13 cellular contexts compared by ENCODE assay signal in genomic region chr18:48826271-48826670, GRCh38.
DNase-seq lines count a peak whose midpoint lies in the region; ATAC-seq, FAIRE-seq and TF ChIP-seq lines count a peak whose summit lies in the region.
"Had no signal": no experiment of that assay in that cellular context is flagged by ENCODE, and none has a peak within 500 bp of the region (broad histone marks: within the 10 kb centered on the region; RNA-seq: fewer than 3 reads in every experiment).

No MANE protein-coding gene starts in this region.

- H3K27me3 Mint-ChIP-seq in glutamatergic neuron (ENCODE audit: unreplicated experiment): peaks cover 8% of the 10 kb centered on the region

- H3K27ac Mint-ChIP-seq in glutamatergic neuron (ENCODE audit: unreplicated experiment): no peak overlapping the region

- H3K9ac ChIP-seq in HepG2 (ENCODE audit: insufficient read depth, low read depth, low read length): no peak overlapping the region

- H3K4me3 ChIP-seq in right lobe of liver (no peak overlapping the region), HepG2 (replicated peaks in 1 of 3; ENCODE audit: insufficient read depth in 1 of 3, low read depth in 2 of 3, low read length in 3 of 3) (no peak overlapping the region), osteoblast (ENCODE audit: insufficient read depth, low read length) (no peak overlapping the region), prostate gland (no peak overlapping the region)

- H4K20me1 ChIP-seq in HepG2 (ENCODE audit: insufficient read depth, low read length) (no peaks in the 10 kb centered on the region), osteoblast (ENCODE audit: insufficient read depth, low read length) (no peaks in the 10 kb centered on the region)

- in situ Hi-C loops in HepG2 (cut with HindIII; ENCODE audit: extremely low pct_ligation_motif_present, low pct_unique_long_range_greater_than_20kb): no loop called here

- peak in 2 of 3 donors; percentile 10 to 33 for DNase-seq in right lobe of liver
- DNase-seq in HepG2 (ENCODE audit: low spot score): no peak
- peak; percentile 8 for DNase-seq in glutamatergic neuron
- DNase-seq in osteoblast (ENCODE audit: insufficient read length, low spot score, missing footprints): no peak
- no peak for DNase-seq in SW480 (ENCODE audit: low spot score)
- DNase-seq in cerebellar cortex (ENCODE audit: low spot score): no peak
- DNase-seq in prostate gland (ENCODE audit: low spot score): no peak
- DNase-seq in NCI-H2171 treated with DMSO at 0.1 percent for 48 hours (lab: John Stamatoyannopoulos, UW): no peak
- DNase-seq: DMS153, Karpas-422, NCI-H1930, SHP77 treated with DMSO at 0.1 percent for 48 hours had no signal

- H3K9me3 ChIP-seq in right lobe of liver: no peaks in the 10 kb centered on the region
- no peaks in the 10 kb centered on the region for H3K9me3 ChIP-seq in HepG2 (ENCODE audit: low read length)
- no peaks in the 10 kb centered on the region for H3K9me3 ChIP-seq in osteoblast (ENCODE audit: low read depth, low read length)
- no peaks in the 10 kb centered on the region for H3K9me3 ChIP-seq in prostate gland

- 86% methylated on average over 7 of the region's 7 CpGs for WGBS in right lobe of liver (ENCODE audit: insufficient coverage, low coverage, low lambda C conversion rate, missing lambda C conversion rate)
- 91% methylated on average over 7 of the region's 7 CpGs for WGBS in HepG2 (ENCODE audit: low lambda C conversion rate)
- whole genome bisulfite sequencing in prostate gland: 85% methylated on average over 7 of the region's 7 CpGs

- H3K27ac ChIP-seq in right lobe of liver (no peak overlapping the region), HepG2 (ENCODE audit: extremely low read length, insufficient read depth, low read length) (no peak overlapping the region), osteoblast (ENCODE audit: low read depth, low read length) (peak overlapping the region; percentile 94), prostate gland (no peak overlapping the region)

- no peaks in the 10 kb centered on the region for H3K79me2 ChIP-seq in HepG2 (ENCODE audit: insufficient read depth, low read length)
- peaks cover 62% of the 10 kb centered on the region for H3K79me2 ChIP-seq in osteoblast (ENCODE audit: insufficient read depth, low read length)

- H3K4me2 ChIP-seq in HepG2 (ENCODE audit: low read depth, low read length) (no peak overlapping the region), osteoblast (ENCODE audit: insufficient read depth, low read length) (no peak overlapping the region)

- TF ChIP-seq POLR2A in right lobe of liver (IDR thresholded peaks at IDR 0.05) (no peak), HepG2 (IDR thresholded peaks at IDR 0.05; ENCODE audit: insufficient read depth in 1 of 2, low read depth in 2 of 2, low read length in 2 of 2) (no peak), prostate gland (IDR thresholded peaks at IDR 0.05) (no peak)

- H3K27me3 ChIP-seq in right lobe of liver (no peaks in the 10 kb centered on the region), HepG2 (ENCODE audit: control insufficient read depth in 1 of 2, insufficient read depth in 2 of 2, low read length in 2 of 2) (no peaks in the 10 kb centered on the region), osteoblast (ENCODE audit: insufficient read depth, low read length) (no peaks in the 10 kb centered on the region), prostate gland (replicated peaks; ENCODE audit: insufficient read depth) (no peaks in the 10 kb centered on the region)

- intact Hi-C loops in right lobe of liver (cut with DNase I) (no loop called here), HepG2 (cut with micrococcal nuclease; ENCODE audit: unreplicated experiment) (no loop called here), prostate gland (cut with DNase I) (loop anchor here (5.0 kb wide), 2 partner anchors 61 to 121 kb away; no protein-coding TSS in a partner anchor)

- H3K4me3 Mint-ChIP-seq in glutamatergic neuron (ENCODE audit: unreplicated experiment): no peak overlapping the region

- H3K36me3 Mint-ChIP-seq in glutamatergic neuron (ENCODE audit: unreplicated experiment): peaks cover 23% of the 10 kb centered on the region

- H2AFZ ChIP-seq in HepG2 (ENCODE audit: low read length): no peak overlapping the region
- H2AFZ ChIP-seq in osteoblast (ENCODE audit: low read length): no peak overlapping the region

- TF ChIP-seq CTCF in right lobe of liver (IDR thresholded peaks at IDR 0.05): no peak
- TF ChIP-seq CTCF in HepG2 (CRISPR knock-in tag; IDR thresholded peaks at IDR 0.05): no peak
- no peak for TF ChIP-seq CTCF in glutamatergic neuron (IDR thresholded peaks at IDR 0.05; ENCODE audit: partially characterized antibody, unreplicated experiment)
- TF ChIP-seq CTCF in osteoblast (IDR thresholded peaks at IDR 0.05; ENCODE audit: extremely low read depth, low read depth, low read length): no peak
- TF ChIP-seq CTCF in prostate gland (IDR thresholded peaks at IDR 0.05): no peak

- POLR2A ChIA-PET in HepG2 (lab: Yijun Ruan, JAX): no interaction called here

- H3K9me3 Mint-ChIP-seq in glutamatergic neuron (ENCODE audit: unreplicated experiment): peaks cover 13% of the 10 kb centered on the region

- H3K36me3 ChIP-seq in right lobe of liver (peaks cover 0 to 7% (median under 1%) of the 10 kb centered on the region in 4 donors), HepG2 (replicated peaks in 1 of 2; ENCODE audit: control insufficient read depth in 1 of 2, insufficient read depth in 2 of 2, low read length in 2 of 2) (peaks cover 2 to 22% of the 10 kb centered on the region in 2 experiments; a peak in 3 of 5 replicates), osteoblast (ENCODE audit: insufficient read depth, low read length) (peaks cover 6% of the 10 kb centered on the region), prostate gland (no peaks in the 10 kb centered on the region)

- H3K4me1 ChIP-seq in right lobe of liver (peaks cover 0 to 5% (median 0%) of the 10 kb centered on the region in 4 donors), HepG2 (ENCODE audit: insufficient read depth, low read length) (no peaks in the 10 kb centered on the region), osteoblast (ENCODE audit: insufficient read depth, low read length) (peaks cover 53% of the 10 kb centered on the region), prostate gland (replicated peaks) (peaks cover 12% of the 10 kb centered on the region)

- peaks cover 20% of the 10 kb centered on the region for H3K4me1 Mint-ChIP-seq in glutamatergic neuron (ENCODE audit: low read depth, unreplicated experiment)

- CTCF ChIA-PET in HepG2 (lab: Yijun Ruan, JAX; ENCODE audit: low intra/inter-chr PET ratio, low total read pairs): no interaction called here

- FAIRE-seq in HepG2 (lab: Jason Lieb, UNC): no peak
- FAIRE-seq: endometrium had no signal

- no peak for ATAC-seq in right lobe of liver
- ATAC-seq in HepG2: no peak

- TF ChIP-seq EP300 in HepG2 (IDR thresholded peaks at IDR 0.05; ENCODE audit: low read depth in 2 of 2, low read length in 2 of 2) (no peak), HepG2 (CRISPR knock-in tag; IDR thresholded peaks at IDR 0.05; ENCODE audit: borderline replicate concordance) (no peak)

- no TSS peak for BruUV-seq in HepG2 (replicated peaks; lab: Mats Ljungman, UMichigan)

- TF ChIP-seq RAD21 in HepG2 (CRISPR knock-in tag; IDR thresholded peaks at IDR 0.05): no peak

TF ChIP-seq in HepG2, 621 proteins besides CTCF, POLR2A, EP300 and RAD21 (continues in another document):
- no peak for TF ChIP-seq ZFP36L2 (CRISPR knock-in tag; IDR thresholded peaks at IDR 0.05)
- TF ChIP-seq NCOA1 (CRISPR knock-in tag; IDR thresholded peaks at IDR 0.05): no peak
- no peak for TF ChIP-seq ZNF674 (CRISPR knock-in tag; IDR thresholded peaks at IDR 0.05; ENCODE audit: low read depth)
- TF ChIP-seq ATRX (CRISPR knock-in tag; IDR thresholded peaks at IDR 0.05; ENCODE audit: borderline replicate concordance): no peak
- TF ChIP-seq POGK (CRISPR knock-in tag; conservative IDR thresholded peaks at IDR 0.05): no peak
- no peak for TF ChIP-seq ZNF33B (CRISPR knock-in tag; IDR thresholded peaks at IDR 0.05)
- no peak for TF ChIP-seq HHEX (CRISPR knock-in tag; IDR thresholded peaks at IDR 0.05)
- TF ChIP-seq ZSCAN12 (CRISPR knock-in tag; IDR thresholded peaks at IDR 0.05): no peak
- no peak for TF ChIP-seq HNRNPUL1 (IDR thresholded peaks at IDR 0.05; ENCODE audit: low read depth, low read length)
- no peak for TF ChIP-seq FOXK1 (CRISPR knock-in tag; IDR thresholded peaks at IDR 0.05; ENCODE audit: borderline replicate concordance, low read depth)
- no peak for TF ChIP-seq PTBP1 (IDR thresholded peaks at IDR 0.05; ENCODE audit: low read depth, low read length, poor library complexity, severe bottlenecking)
- no peak for TF ChIP-seq NPAS2 (CRISPR knock-in tag; IDR thresholded peaks at IDR 0.05; ENCODE audit: borderline replicate concordance)
- TF ChIP-seq TCF7 (IDR thresholded peaks at IDR 0.05; ENCODE audit: low read depth): no peak
- TF ChIP-seq ZNF570 (CRISPR knock-in tag; IDR thresholded peaks at IDR 0.05; ENCODE audit: borderline replicate concordance): no peak
- TF ChIP-seq ZNF331 (CRISPR knock-in tag; IDR thresholded peaks at IDR 0.05): no peak
- TF ChIP-seq ZNF468 (CRISPR knock-in tag; IDR thresholded peaks at IDR 0.05): no peak
- TF ChIP-seq ASH2L (IDR thresholded peaks at IDR 0.05; ENCODE audit: insufficient read length, low read depth, low read length): no peak

Comparison
In these comparisons a context has a peak if more than half of its experiments do, and no peak if none do; other contexts are left out.
1. DNase-seq: peak in right lobe of liver (2 of 3) and glutamatergic neuron (single experiment); none in HepG2 (single experiment), osteoblast (single experiment), SW480 (single experiment), cerebellar cortex (single experiment), prostate gland (single experiment) and NCI-H2171 treated with DMSO at 0.1 percent for 48 hours (single experiment).